8 cellular contexts compared by ENCODE assay signal in genomic region chr2:6773007-6773693, GRCh38.
DNase-seq lines count a peak whose midpoint lies in the region; ATAC-seq and TF ChIP-seq lines count a peak whose summit lies in the region.

No MANE protein-coding gene starts in this region.

- no peaks in the 10 kb centered on the region; the same call in 1 of the 2 replicates for H3K9me3 ChIP-seq in Caco-2

- POLR2A ChIA-PET in Caco-2 (lab: Charles Lee), result no interaction called here

- H3K9me3 Mint-ChIP-seq in Caco-2 (ENCODE audit: unreplicated experiment), result no peaks in the 10 kb centered on the region
- peaks cover 6% of the 10 kb centered on the region for H3K9me3 Mint-ChIP-seq in nephron
- H3K9me3 Mint-ChIP-seq in stimulated activated naive CD8-positive, alpha-beta T cell treated with anti-CD3 and anti-CD28 coated beads, Interleukin-15, amount 100 ng/mL, for 72 hours, result no peaks in the 10 kb centered on the region

- H3K4me1 Mint-ChIP-seq in Caco-2 (ENCODE audit: low read depth, unreplicated experiment) (no peaks in the 10 kb centered on the region), nephron (peaks cover 16% of the 10 kb centered on the region)
- peaks cover 7% of the 10 kb centered on the region for H3K4me1 Mint-ChIP-seq in stimulated activated naive CD8-positive, alpha-beta T cell treated with anti-CD3 and anti-CD28 coated beads, Interleukin-15, amount 100 ng/mL, for 72 hours

- intact Hi-C loops in Caco-2 (cut with micrococcal nuclease; ENCODE audit: unreplicated experiment), result loop anchor here (1.0 to 5.0 kb wide), 2 partner anchors 246 to 420 kb away; no protein-coding TSS in a partner anchor

- CTCF ChIA-PET in Caco-2 (lab: Charles Lee), result interaction anchor here (0.6 kb wide), 1 partner anchor 586 kb away, joined by 3 read pairs; no protein-coding TSS in a partner anchor

- no peaks in the 10 kb centered on the region for H3K36me3 Mint-ChIP-seq in Caco-2 (ENCODE audit: insufficient read depth, unreplicated experiment)
- H3K36me3 Mint-ChIP-seq in nephron (ENCODE audit: low read depth), result peaks cover 3% of the 10 kb centered on the region

- peak; percentile 91 to 97 for TF ChIP-seq CTCF in Caco-2 (IDR thresholded peaks at IDR 0.05; ENCODE audit: insufficient read depth in 1 of 2, low read depth in 1 of 2, low read length in 1 of 2, severe bottlenecking in 1 of 2, unreplicated experiment in 1 of 2)
- peak; percentile 98 to 99 (median 98) for TF ChIP-seq CTCF in nephron (IDR thresholded peaks at IDR 0.05; ENCODE audit: unreplicated experiment in 3 of 3)

- no TSS peak for BruUV-seq in Caco-2 (replicated peaks; lab: Mats Ljungman, UMichigan)

- H3K36me3 ChIP-seq in Caco-2 (ENCODE audit: control insufficient read depth, insufficient read depth, low read length), result no peaks in the 10 kb centered on the region

- H3K4me1 ChIP-seq in Caco-2, result no peaks in the 10 kb centered on the region

- no peaks in the 10 kb centered on the region for H3K27me3 ChIP-seq in Caco-2 (replicated peaks; ENCODE audit: control insufficient read depth, insufficient read depth, low read length)

- ATAC-seq in GM19452 (IDR thresholded peaks at IDR 0.05; ENCODE audit: unreplicated experiment) (peak; percentile 96), HG03469 (IDR thresholded peaks at IDR 0.05; ENCODE audit: unreplicated experiment) (peak; percentile 72)
- peak; percentile 88 for ATAC-seq in stimulated activated naive CD8-positive, alpha-beta T cell treated with anti-CD3 and anti-CD28 coated beads, Interleukin-15, amount 100 ng/mL, for 72 hours

- H3K4me3 Mint-ChIP-seq in Caco-2 (ENCODE audit: unreplicated experiment) (no peak overlapping the region), nephron (peak overlapping the region; percentile 57 to 72 (median 62))
- peak overlapping the region in 1 of 2 donors; percentile 8 for H3K4me3 Mint-ChIP-seq in stimulated activated naive CD8-positive, alpha-beta T cell treated with anti-CD3 and anti-CD28 coated beads, Interleukin-15, amount 100 ng/mL, for 72 hours

- H3K27ac Mint-ChIP-seq in Caco-2 (ENCODE audit: unreplicated experiment), result no peak overlapping the region
- peak overlapping the region in 1 of 3 experiments; percentile 46 for H3K27ac Mint-ChIP-seq in nephron
- H3K27ac Mint-ChIP-seq in stimulated activated naive CD8-positive, alpha-beta T cell treated with anti-CD3 and anti-CD28 coated beads, Interleukin-15, amount 100 ng/mL, for 72 hours, result no peak overlapping the region

- H3K27me3 Mint-ChIP-seq in Caco-2 (ENCODE audit: insufficient read depth, unreplicated experiment) (peaks cover 6% of the 10 kb centered on the region), nephron (ENCODE audit: low read depth) (peaks cover 39% of the 10 kb centered on the region)
- H3K27me3 Mint-ChIP-seq in stimulated activated naive CD8-positive, alpha-beta T cell treated with anti-CD3 and anti-CD28 coated beads, Interleukin-15, amount 100 ng/mL, for 72 hours, result peaks cover 36% of the 10 kb centered on the region

- DNase-seq in Caco-2 (peak; percentile 58 to 80), NCI-H82 (lab: John Stamatoyannopoulos, UW) (peak; percentile 82), erythroblast (lab: John Stamatoyannopoulos, UW) (peak; percentile 45 to 68)
- DNase-seq in activated CD8-positive, alpha-beta memory T cell treated with anti-CD3 and anti-CD28 coated beads, Interleukin-2, amount 50 U/mL, for 24 hours (ENCODE audit: extremely low read depth), result peak; percentile 24
- DNase-seq in stimulated activated naive CD8-positive, alpha-beta T cell treated with anti-CD3 and anti-CD28 coated beads, Interleukin-15, amount 100 ng/mL, for 72 hours, result peak; percentile 72 to 80

- TF ChIP-seq POLR2A in erythroblast (IDR thresholded peaks at IDR 0.05; ENCODE audit: low read length), result no peak

- no peak overlapping the region for H3K4me3 ChIP-seq in Caco-2 (ENCODE audit: low read depth, low read length)

Comparison
In these comparisons a context has a peak if more than half of its experiments do, and no peak if none do; other contexts are left out.
1. DNase-seq: peak in every context shown above with its lines; median percentile 82 in NCI-H82; 76 in stimulated activated naive CD8-positive, alpha-beta T cell treated with anti-CD3 and anti-CD28 coated beads, Interleukin-15, amount 100 ng/mL, for 72 hours; 69 in Caco-2; 56 in erythroblast; 24 in activated CD8-positive, alpha-beta memory T cell treated with anti-CD3 and anti-CD28 coated beads, Interleukin-2, amount 50 U/mL, for 24 hours.